In genomic region chr9:134064711-134065110, GRCh38 we compare ENCODE assay signal across 18 cellular contexts. TPM values are rescaled to one million over a fixed set of nuclear protein-coding genes. Genes with fewer than 3 reads are reported as not detected.
DNase-seq lines count a peak whose midpoint lies in the region; ATAC-seq, FAIRE-seq and TF ChIP-seq lines count a peak whose summit lies in the region.
"Had no signal": no experiment of that assay in that cellular context is flagged by ENCODE, and none has a peak within 500 bp of the region (broad histone marks: within the 10 kb centered on the region; RNA-seq: fewer than 3 reads in every experiment).

No MANE protein-coding gene starts in this region.

- TF ChIP-seq CTCF in DND-41 (IDR thresholded peaks at IDR 0.05; ENCODE audit: borderline replicate concordance, extremely low read depth, low read length, poor library complexity, severe bottlenecking) (no peak), astrocyte (IDR thresholded peaks at IDR 0.05; ENCODE audit: insufficient read depth, low read depth, low read length) (no peak), glutamatergic neuron (IDR thresholded peaks at IDR 0.05; ENCODE audit: partially characterized antibody, unreplicated experiment) (no peak)

- peak overlapping the region; percentile 66 for H3K4me3 Mint-ChIP-seq in astrocyte (ENCODE audit: unreplicated experiment)
- peak overlapping the region; percentile 86 for H3K4me3 Mint-ChIP-seq in natural killer cell treated with Interleukin-12 subunit alpha and Interleukin-12 subunit beta and Interleukin-15 and Interleukin-18, amount 100 ng/mL, for 72 hours
- H3K4me3 Mint-ChIP-seq in glutamatergic neuron (ENCODE audit: unreplicated experiment), result no peak overlapping the region

- H3K27ac Mint-ChIP-seq in astrocyte (ENCODE audit: unreplicated experiment) (peak overlapping the region; percentile 26), glutamatergic neuron (ENCODE audit: unreplicated experiment) (no peak overlapping the region)
- no peak overlapping the region for H3K27ac Mint-ChIP-seq in natural killer cell treated with Interleukin-12 subunit alpha and Interleukin-12 subunit beta and Interleukin-15 and Interleukin-18, amount 100 ng/mL, for 72 hours
- H3K27ac Mint-ChIP-seq: activated T-helper 2 cell treated with anti-CD3 and anti-CD28 coated beads, Interferon-gamma antibody, Interleukin-2, Interleukin-4, amounts not matched to agents 10 μg/mL and 5 μg/mL and 100 μg/mL, durations not matched to agents 14 hours and 24 hours and 36 hours had no signal

- H3K9me3 Mint-ChIP-seq in astrocyte (ENCODE audit: unreplicated experiment), result no peaks in the 10 kb centered on the region
- H3K9me3 Mint-ChIP-seq in natural killer cell treated with Interleukin-12 subunit alpha and Interleukin-12 subunit beta and Interleukin-15 and Interleukin-18, amount 100 ng/mL, for 72 hours, result no peaks in the 10 kb centered on the region
- peaks cover 12% of the 10 kb centered on the region for H3K9me3 Mint-ChIP-seq in glutamatergic neuron (ENCODE audit: unreplicated experiment)
- H3K9me3 Mint-ChIP-seq: activated T-helper 2 cell treated with anti-CD3 and anti-CD28 coated beads, Interferon-gamma antibody, Interleukin-2, Interleukin-4, amounts not matched to agents 10 μg/mL and 5 μg/mL and 100 μg/mL, durations not matched to agents 14 hours and 24 hours and 36 hours had no signal

- H3K27me3 Mint-ChIP-seq in astrocyte (ENCODE audit: low read depth, unreplicated experiment) (peaks cover 5% of the 10 kb centered on the region), glutamatergic neuron (ENCODE audit: unreplicated experiment) (peaks cover 16% of the 10 kb centered on the region)
- H3K27me3 Mint-ChIP-seq in natural killer cell treated with Interleukin-12 subunit alpha and Interleukin-12 subunit beta and Interleukin-15 and Interleukin-18, amount 100 ng/mL, for 72 hours, result no peaks in the 10 kb centered on the region

- no peak for ATAC-seq in DND-41 (ENCODE audit: insufficient read depth, low read depth)
- no peak for ATAC-seq in natural killer cell treated with Interleukin-12 subunit alpha and Interleukin-12 subunit beta and Interleukin-15 and Interleukin-18, amount 100 ng/mL, for 72 hours
- ATAC-seq in HG02973 (IDR thresholded peaks at IDR 0.05; ENCODE audit: unreplicated experiment), result no peak
- ATAC-seq: mucosa of descending colon had no signal

- peak overlapping the region; percentile 92 to 100 (median 98); a peak in 19 of 22 replicates for H3K4me2 ChIP-seq in BLaER1 treated with 17β-estradiol and CSF1 and Interleukin-3, amounts not matched to agents 10 nM and 100 nM
- H3K4me2 ChIP-seq in DND-41 (ENCODE audit: insufficient read depth, low read length) (0 out of 2 replicates have a peak overlapping the region, but pooled peaks have one; percentile 36), astrocyte (ENCODE audit: low read length) (no peak overlapping the region)

- no peak overlapping the region for H2AFZ ChIP-seq in DND-41 (ENCODE audit: low read depth, low read length)
- H2AFZ ChIP-seq in astrocyte (ENCODE audit: low read depth, low read length), result no peak overlapping the region

- H3K36me3 Mint-ChIP-seq in astrocyte (ENCODE audit: low read depth, unreplicated experiment) (no peaks in the 10 kb centered on the region), glutamatergic neuron (ENCODE audit: unreplicated experiment) (no peaks in the 10 kb centered on the region)
- H3K36me3 Mint-ChIP-seq in natural killer cell treated with Interleukin-12 subunit alpha and Interleukin-12 subunit beta and Interleukin-15 and Interleukin-18, amount 100 ng/mL, for 72 hours, result no peaks in the 10 kb centered on the region

- peaks cover 0 to 3% (median under 1%) of the 10 kb centered on the region in 11 experiments; a peak in 8 of 22 replicates for H3K27me3 ChIP-seq in BLaER1 treated with 17β-estradiol and CSF1 and Interleukin-3, amounts not matched to agents 10 nM and 100 nM
- H3K27me3 ChIP-seq in DND-41 (ENCODE audit: insufficient read depth, low read length, poor library complexity) (peaks cover 3% of the 10 kb centered on the region), astrocyte (ENCODE audit: insufficient read depth, low read length) (peaks cover 7% of the 10 kb centered on the region)

- no peak overlapping the region for H3K4me3 ChIP-seq in BLaER1 treated with 17β-estradiol and CSF1 and Interleukin-3, amounts not matched to agents 10 nM and 100 nM
- no peak overlapping the region for H3K4me3 ChIP-seq in DND-41 (ENCODE audit: low read depth in 1 of 2, low read length in 2 of 2)
- no peak overlapping the region for H3K4me3 ChIP-seq in astrocyte (ENCODE audit: insufficient read depth, low read depth, low read length)
- H3K4me3 ChIP-seq: mucosa of descending colon had no signal

- H3K9ac ChIP-seq in BLaER1 treated with 17β-estradiol and CSF1 and Interleukin-3, amounts not matched to agents 10 nM and 100 nM, result peak overlapping the region in 1 of 11 experiments; percentile 99; a peak in 1 of 22 replicates
- H3K9ac ChIP-seq in DND-41 (ENCODE audit: low read depth, low read length) (no peak overlapping the region), astrocyte (ENCODE audit: low read length) (no peak overlapping the region)

- no peak overlapping the region for H3K27ac ChIP-seq in BLaER1 treated with 17β-estradiol and CSF1 and Interleukin-3, amounts not matched to agents 10 nM and 100 nM
- H3K27ac ChIP-seq in DND-41 (ENCODE audit: low read length) (no peak overlapping the region), astrocyte (ENCODE audit: low read depth, low read length) (no peak overlapping the region)

- H3K4me1 ChIP-seq in BLaER1 treated with 17β-estradiol and CSF1 and Interleukin-3, amounts not matched to agents 10 nM and 100 nM, result peaks cover 59 to 80% (median 76%) of the 10 kb centered on the region in 10 experiments
- peaks cover 32% of the 10 kb centered on the region for H3K4me1 ChIP-seq in DND-41 (ENCODE audit: insufficient read depth, low read length)
- peaks cover 18% of the 10 kb centered on the region for H3K4me1 ChIP-seq in astrocyte (ENCODE audit: insufficient read depth, low read length)

- peaks cover 66 to 78% (median 71%) of the 10 kb centered on the region in 11 experiments for H4K20me1 ChIP-seq in BLaER1 treated with 17β-estradiol and CSF1 and Interleukin-3, amounts not matched to agents 10 nM and 100 nM
- peaks cover 62% of the 10 kb centered on the region for H4K20me1 ChIP-seq in DND-41 (ENCODE audit: insufficient read depth, low read length)
- peaks cover 73% of the 10 kb centered on the region for H4K20me1 ChIP-seq in astrocyte (ENCODE audit: insufficient read depth, low read length)

- no peak for FAIRE-seq in astrocyte (lab: Jason Lieb, UNC)
- FAIRE-seq: GM12892, urothelium cell line had no signal

- intact Hi-C loops in cardiac septum (cut with DNase I), result loop anchor here (5.0 kb wide), 1 partner anchor 37 kb away; the partner anchor contains the start of gene BRD3OS

- H3K36me3 ChIP-seq in BLaER1 treated with 17β-estradiol and CSF1 and Interleukin-3, amounts not matched to agents 10 nM and 100 nM, result peaks cover 0 to 23% (median 4%) of the 10 kb centered on the region in 11 experiments; a peak in 6 of 22 replicates
- H3K36me3 ChIP-seq in DND-41 (ENCODE audit: insufficient read depth, low read length) (peaks cover 15% of the 10 kb centered on the region; the same call in 1 of the 2 replicates), astrocyte (ENCODE audit: insufficient read depth, low read length) (no peaks in the 10 kb centered on the region)

- H3K9me3 ChIP-seq in BLaER1 treated with 17β-estradiol and CSF1 and Interleukin-3, amounts not matched to agents 10 nM and 100 nM (replicated peaks in 1 of 11), result no peaks in the 10 kb centered on the region
- H3K9me3 ChIP-seq in DND-41 (ENCODE audit: insufficient read depth, low read length, severe bottlenecking), result no peaks in the 10 kb centered on the region
- no peaks in the 10 kb centered on the region for H3K9me3 ChIP-seq in astrocyte (ENCODE audit: insufficient read depth, low read depth, low read length)
- H3K9me3 ChIP-seq: mucosa of descending colon had no signal

- H3K79me2 ChIP-seq in DND-41 (ENCODE audit: insufficient read depth, low read length) (peaks cover 78% of the 10 kb centered on the region), astrocyte (ENCODE audit: insufficient read depth, low read length) (peaks cover 77% of the 10 kb centered on the region)

- DNase-seq in DND-41, result no peak
- DNase-seq in astrocyte (ENCODE audit: low read depth), result no peak
- DNase-seq in natural killer cell treated with Interleukin-12 subunit alpha and Interleukin-12 subunit beta and Interleukin-15 and Interleukin-18, amount 100 ng/mL, for 72 hours (ENCODE audit: low spot score), result no peak
- no peak for DNase-seq in midbrain (lab: John Stamatoyannopoulos, UW)
- DNase-seq in cardiac septum (ENCODE audit: low spot score), result no peak
- no peak for DNase-seq in glutamatergic neuron
- DNase-seq: activated CD4-positive, alpha-beta T cell treated with anti-CD3 and anti-CD28 coated beads for 48 hours; foreskin melanocyte; NCI-H1105 treated with DMSO at 0.1 percent for 48 hours; NCI-H446; stimulated activated CD4-positive, alpha-beta T cell treated with anti-CD3 and anti-CD28 coated beads, Interleukin-2, amount 100 ng/mL, for 24 hours; SW 1271 had no signal

- peaks cover 19% of the 10 kb centered on the region for H3K4me1 Mint-ChIP-seq in astrocyte (ENCODE audit: low read depth, unreplicated experiment)
- H3K4me1 Mint-ChIP-seq in natural killer cell treated with Interleukin-12 subunit alpha and Interleukin-12 subunit beta and Interleukin-15 and Interleukin-18, amount 100 ng/mL, for 72 hours (ENCODE audit: low read depth in 2 of 2), result peaks cover 21 to 36% of the 10 kb centered on the region in 2 donors
- H3K4me1 Mint-ChIP-seq in glutamatergic neuron (ENCODE audit: low read depth, unreplicated experiment), result peaks cover 24% of the 10 kb centered on the region

RNA-seq across cellular contexts. Expression of gene BRD3, which starts 3.1 kb away (rescaled TPM):
- total RNA-seq in astrocyte (39.6 and 46.7 TPM in 2 replicates), cardiac septum (27.5 TPM), glutamatergic neuron (ENCODE audit: unreplicated experiment) (128 TPM)
- total RNA-seq in natural killer cell treated with Interleukin-12 subunit alpha and Interleukin-12 subunit beta and Interleukin-15 and Interleukin-18, amount 100 ng/mL, for 72 hours, result 10 to 100 TPM; 17.8 to 19.1 TPM

RNA-seq across cellular contexts. Expression of gene BRD3OS, which starts 39.4 kb away (rescaled TPM):
- total RNA-seq in astrocyte, result 20.2 and 21.7 TPM in 2 replicates
- 10 to 100 TPM in 1 of 2 donors, 1 to 10 TPM in 1; 9.6 to 10.7 TPM for total RNA-seq in natural killer cell treated with Interleukin-12 subunit alpha and Interleukin-12 subunit beta and Interleukin-15 and Interleukin-18, amount 100 ng/mL, for 72 hours
- 9.0 TPM for total RNA-seq in cardiac septum
- total RNA-seq in glutamatergic neuron (ENCODE audit: unreplicated experiment), result 31.6 TPM
